10 cellular contexts compared by ENCODE assay signal in genomic region chrX:5113128-5113527, GRCh38.
DNase-seq lines count a peak whose midpoint lies in the region; ATAC-seq and TF ChIP-seq lines count a peak whose summit lies in the region.
"Had no signal": no experiment of that assay in that cellular context is flagged by ENCODE, and none has a peak within 500 bp of the region (broad histone marks: within the 10 kb centered on the region; RNA-seq: fewer than 3 reads in every experiment).

No MANE protein-coding gene starts in this region.

- peak; percentile 47 for TF ChIP-seq CTCF in OCI-LY3 (IDR thresholded peaks at IDR 0.05; ENCODE audit: low read depth, low read length)
- peak; percentile 22 for TF ChIP-seq CTCF in fibroblast of villous mesenchyme (IDR thresholded peaks at IDR 0.05; ENCODE audit: insufficient read depth, low read depth, low read length)
- peak; percentile 68 for TF ChIP-seq CTCF in type B pancreatic cell (conservative IDR thresholded peaks at IDR 0.05)

- H3K4me1 Mint-ChIP-seq in type B pancreatic cell (ENCODE audit: unreplicated experiment) = no peaks in the 10 kb centered on the region
- no peaks in the 10 kb centered on the region for H3K4me1 Mint-ChIP-seq in natural killer cell treated with Interleukin-12 subunit alpha and Interleukin-12 subunit beta and Interleukin-15 and Interleukin-18, amount 100 ng/mL, for 72 hours (ENCODE audit: low read depth in 2 of 2)

- no peaks in the 10 kb centered on the region for H3K27me3 Mint-ChIP-seq in type B pancreatic cell
- no peaks in the 10 kb centered on the region for H3K27me3 Mint-ChIP-seq in natural killer cell treated with Interleukin-12 subunit alpha and Interleukin-12 subunit beta and Interleukin-15 and Interleukin-18, amount 100 ng/mL, for 72 hours

- no peaks in the 10 kb centered on the region for H3K79me2 ChIP-seq in OCI-LY3 (ENCODE audit: low read length)

- H3K36me3 Mint-ChIP-seq in type B pancreatic cell = no peaks in the 10 kb centered on the region
- H3K36me3 Mint-ChIP-seq in natural killer cell treated with Interleukin-12 subunit alpha and Interleukin-12 subunit beta and Interleukin-15 and Interleukin-18, amount 100 ng/mL, for 72 hours = no peaks in the 10 kb centered on the region

- no peaks in the 10 kb centered on the region for H3K9me3 Mint-ChIP-seq in type B pancreatic cell
- H3K9me3 Mint-ChIP-seq in natural killer cell treated with Interleukin-12 subunit alpha and Interleukin-12 subunit beta and Interleukin-15 and Interleukin-18, amount 100 ng/mL, for 72 hours = peaks cover 2% of the 10 kb centered on the region

- no peak overlapping the region for H3K4me3 ChIP-seq in OCI-LY3 (ENCODE audit: low read length)
- H3K4me3 ChIP-seq in fibroblast of villous mesenchyme (ENCODE audit: low read depth, low read length) = no peak overlapping the region

- no peaks in the 10 kb centered on the region for H3K9me3 ChIP-seq in OCI-LY3 (ENCODE audit: insufficient read depth, low read length)

- no peak overlapping the region for H3K4me3 Mint-ChIP-seq in type B pancreatic cell
- H3K4me3 Mint-ChIP-seq in natural killer cell treated with Interleukin-12 subunit alpha and Interleukin-12 subunit beta and Interleukin-15 and Interleukin-18, amount 100 ng/mL, for 72 hours = no peak overlapping the region

- no peaks in the 10 kb centered on the region for H3K27me3 ChIP-seq in OCI-LY3 (ENCODE audit: low read depth, low read length)

- H3K27ac ChIP-seq in OCI-LY3 (ENCODE audit: low read length) = no peak overlapping the region

- no peaks in the 10 kb centered on the region for H3K4me1 ChIP-seq in OCI-LY3 (ENCODE audit: low read length)

- no peak overlapping the region for H3K4me2 ChIP-seq in OCI-LY3 (ENCODE audit: low read length)

- H4K20me1 ChIP-seq in OCI-LY3 (ENCODE audit: insufficient read depth, low read length) = no peaks in the 10 kb centered on the region

- no peak overlapping the region for H3K9ac ChIP-seq in OCI-LY3 (ENCODE audit: low read length)

- no peaks in the 10 kb centered on the region for H3K36me3 ChIP-seq in OCI-LY3 (replicated peaks; ENCODE audit: low read depth, low read length)

- no peak for ATAC-seq in GM21515 (IDR thresholded peaks at IDR 0.05; ENCODE audit: unreplicated experiment)
- ATAC-seq in natural killer cell treated with Interleukin-12 subunit alpha and Interleukin-12 subunit beta and Interleukin-15 and Interleukin-18, amount 100 ng/mL, for 72 hours = no peak
- ATAC-seq: left cardiac atrium had no signal

- DNase-seq in SIG-M5 treated with dmso at 0.1 percent for 504 hours (lab: John Stamatoyannopoulos, UW; ENCODE audit: unreplicated experiment) (peak; percentile 13), SIG-M5 (lab: John Stamatoyannopoulos, UW) (no peak), fibroblast of villous mesenchyme (ENCODE audit: low read depth) (peak; percentile 1), type B pancreatic cell (ENCODE audit: extremely low spot score, unreplicated experiment) (no peak), T1000 (lab: John Stamatoyannopoulos, UW) (no peak)
- DNase-seq in natural killer cell treated with Interleukin-12 subunit alpha and Interleukin-12 subunit beta and Interleukin-15 and Interleukin-18, amount 100 ng/mL, for 72 hours (ENCODE audit: low spot score) = no peak
- DNase-seq: left cardiac atrium; stimulated activated CD4-positive, alpha-beta T cell treated with anti-CD3 and anti-CD28 coated beads, Interleukin-4, amount 100 ng/mL, for 1 hour had no signal

- H2AFZ ChIP-seq in OCI-LY3 (ENCODE audit: low read depth, low read length) = no peak overlapping the region

- no peak overlapping the region for H3K27ac Mint-ChIP-seq in type B pancreatic cell
- no peak overlapping the region for H3K27ac Mint-ChIP-seq in natural killer cell treated with Interleukin-12 subunit alpha and Interleukin-12 subunit beta and Interleukin-15 and Interleukin-18, amount 100 ng/mL, for 72 hours

Comparison
In these comparisons a context has a peak if more than half of its experiments do, and no peak if none do; other contexts are left out.
1. DNase-seq: peak in SIG-M5 treated with dmso at 0.1 percent for 504 hours (single experiment) and fibroblast of villous mesenchyme (single experiment); none in SIG-M5 (single experiment), type B pancreatic cell (single experiment), T1000 (single experiment) and natural killer cell treated with Interleukin-12 subunit alpha and Interleukin-12 subunit beta and Interleukin-15 and Interleukin-18, amount 100 ng/mL, for 72 hours (single experiment).
2. Peak in every context shown above with its lines, with median percentiles within 50 percentile points of each other: CTCF ChIP-seq.